ENCODE assay signal across 8 cellular contexts in the genomic region with DNA sequence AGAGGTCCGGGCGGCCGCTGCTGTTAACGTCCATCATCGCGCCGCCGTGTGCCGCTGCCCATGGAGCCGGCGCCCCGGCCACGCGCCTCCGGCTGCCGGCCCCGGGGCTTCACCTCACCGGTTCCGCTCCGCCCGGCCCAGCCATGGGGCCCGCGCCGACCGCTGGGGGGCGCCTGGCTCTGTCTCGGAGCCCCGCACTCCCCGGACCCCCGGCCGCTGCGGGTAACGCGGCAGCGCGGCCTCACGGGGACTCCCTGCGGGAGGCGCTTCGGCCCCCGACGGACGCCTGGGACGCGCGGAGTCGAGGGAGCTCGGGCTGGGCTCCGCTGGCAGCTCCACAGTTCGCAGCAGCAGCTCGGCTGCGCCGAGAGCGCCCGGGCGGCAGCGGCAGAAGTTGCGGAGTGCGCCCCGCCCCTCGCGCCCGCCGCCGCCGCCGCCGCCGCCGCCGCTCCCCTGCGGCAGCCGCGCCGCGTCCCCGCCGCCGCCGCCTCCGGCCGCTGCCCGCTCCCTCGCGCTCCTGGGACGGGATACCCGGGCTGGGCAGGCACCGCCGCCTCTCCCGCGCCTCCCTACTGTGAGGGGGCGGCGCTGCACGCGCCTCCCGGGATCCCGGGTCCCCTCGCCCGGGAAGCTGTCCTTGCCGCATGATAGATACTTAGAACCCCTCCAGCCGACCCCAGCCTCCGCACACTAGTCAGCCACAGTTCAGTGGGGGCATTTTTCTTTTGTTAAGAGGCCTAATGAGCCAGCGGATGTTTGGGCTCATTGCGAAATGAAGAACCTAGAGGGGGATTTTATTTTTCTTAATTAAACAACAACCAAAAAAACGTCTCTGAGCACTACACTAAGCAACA. TPM values are rescaled to one million over a fixed set of nuclear protein-coding genes. Genes with fewer than 3 reads are reported as not detected.
DNase-seq lines count a peak whose midpoint lies in the region; ATAC-seq, FAIRE-seq and TF ChIP-seq lines count a peak whose summit lies in the region.

A gene (minus strand): TSS at position 405 of the 854 bp plus-strand sequence. CDS start 368 bp downstream, at position 37.

- no peaks in the 10 kb centered on the region for H4K20me1 ChIP-seq in HepG2 (ENCODE audit: insufficient read depth, low read length)

- WGBS in HUES64, result under 1% methylated on average over 102 of the region's 105 CpGs
- WGBS in HepG2 (ENCODE audit: low lambda C conversion rate), result 1% methylated on average over 32 of the region's 105 CpGs

- peak; percentile 78 for DNase-seq in DMS53 (lab: John Stamatoyannopoulos, UW)
- DNase-seq in colonic mucosa, result peak; percentile 52
- DNase-seq in HepG2 (ENCODE audit: low spot score), result peak; percentile 16
- DNase-seq in stimulated activated CD4-positive, alpha-beta T cell treated with anti-CD3 and anti-CD28 coated beads, Interleukin-4, amount 100 ng/mL, for 1 hour, result peak; percentile 68
- DNase-seq in NCI-H2029 (lab: John Stamatoyannopoulos, UW), result no peak

- no peak for FAIRE-seq in HepG2 (lab: Jason Lieb, UNC)

- POLR2A ChIA-PET in HepG2 (lab: Yijun Ruan, JAX), result no interaction called here

- peak; percentile 28 for TF ChIP-seq CTCF in colonic mucosa (IDR thresholded peaks at IDR 0.05)
- peak; percentile 63; the same call in 1 of the 2 replicates for TF ChIP-seq CTCF in HepG2 (CRISPR knock-in tag; IDR thresholded peaks at IDR 0.05)

- TF ChIP-seq POLR2A in HepG2 (IDR thresholded peaks at IDR 0.05; ENCODE audit: insufficient read depth in 1 of 2, low read depth in 2 of 2, low read length in 2 of 2), result no peak

- H3K36me3 ChIP-seq in HUES64 (ENCODE audit: insufficient read depth, low read length), result no peaks in the 10 kb centered on the region
- no peaks in the 10 kb centered on the region for H3K36me3 ChIP-seq in colonic mucosa
- no peaks in the 10 kb centered on the region for H3K36me3 ChIP-seq in HepG2 (replicated peaks in 1 of 2; ENCODE audit: control insufficient read depth in 1 of 2, insufficient read depth in 2 of 2, low read length in 2 of 2)

- no TSS peak for BruUV-seq in HepG2 (replicated peaks; lab: Mats Ljungman, UMichigan)

- intact Hi-C loops in colonic mucosa (cut with DNase I) (no loop called here), HepG2 (cut with micrococcal nuclease; ENCODE audit: unreplicated experiment) (no loop called here)

- H3K9ac ChIP-seq in HUES64 (ENCODE audit: low read depth, low read length) (peak within 1 kb of the TSS; percentile 69), colonic mucosa (ENCODE audit: low read depth in 2 of 2, low read length in 2 of 2) (peak within 1 kb of the TSS; percentile 40 to 54), HepG2 (ENCODE audit: insufficient read depth, low read depth, low read length) (peak within 1 kb of the TSS; percentile 31; the same call in 1 of the 2 replicates)

- H3K27ac ChIP-seq in HUES64 (ENCODE audit: low read depth, low read length), result peak within 1 kb of the TSS; percentile 57; the same call in 1 of the 2 replicates
- peak within 1 kb of the TSS; percentile 29 for H3K27ac ChIP-seq in colonic mucosa
- H3K27ac ChIP-seq in HepG2 (ENCODE audit: extremely low read length, insufficient read depth, low read length), result no peak within 1 kb of the TSS

- peak within 1 kb of the TSS; percentile 79 for H3K4me3 ChIP-seq in HUES64 (ENCODE audit: low read length)
- peak within 1 kb of the TSS; percentile 67 for H3K4me3 ChIP-seq in colonic mucosa
- H3K4me3 ChIP-seq in HepG2 (replicated peaks in 1 of 3; ENCODE audit: insufficient read depth in 1 of 3, low read depth in 2 of 3, low read length in 3 of 3), result peak within 1 kb of the TSS; percentile 60 to 76 (median 68)

- TF ChIP-seq EP300 in HepG2 (IDR thresholded peaks at IDR 0.05; ENCODE audit: low read depth in 2 of 2, low read length in 2 of 2), result no peak
- no peak for TF ChIP-seq EP300 in HepG2 (CRISPR knock-in tag; IDR thresholded peaks at IDR 0.05; ENCODE audit: borderline replicate concordance)

- in situ Hi-C loops in HepG2 (cut with HindIII; ENCODE audit: extremely low pct_ligation_motif_present, low pct_unique_long_range_greater_than_20kb), result no loop called here

- peaks cover 56% of the 10 kb centered on the region for H3K27me3 ChIP-seq in HUES64 (ENCODE audit: insufficient read depth, low read length)
- H3K27me3 ChIP-seq in colonic mucosa, result peaks cover 36% of the 10 kb centered on the region
- H3K27me3 ChIP-seq in HepG2 (ENCODE audit: control insufficient read depth in 1 of 2, insufficient read depth in 2 of 2, low read length in 2 of 2), result peaks cover 2 to 43% of the 10 kb centered on the region in 2 experiments

- H3K9me3 ChIP-seq in HUES64 (ENCODE audit: insufficient read depth, low read depth, low read length), result no peaks in the 10 kb centered on the region
- no peaks in the 10 kb centered on the region for H3K9me3 ChIP-seq in colonic mucosa
- no peaks in the 10 kb centered on the region for H3K9me3 ChIP-seq in HepG2 (ENCODE audit: low read length)

- CTCF ChIA-PET in HepG2 (lab: Yijun Ruan, JAX; ENCODE audit: low intra/inter-chr PET ratio, low total read pairs), result no interaction called here

- H3K79me2 ChIP-seq in HepG2 (ENCODE audit: insufficient read depth, low read length), result no peaks in the 10 kb centered on the region

- H3K4me2 ChIP-seq in HepG2 (ENCODE audit: low read depth, low read length), result peak within 1 kb of the TSS; percentile 85

- peak; percentile 10; the same call in 1 of the 2 replicates for TF ChIP-seq RAD21 in HepG2 (CRISPR knock-in tag; IDR thresholded peaks at IDR 0.05)

- H2AFZ ChIP-seq in HepG2 (ENCODE audit: low read length), result no peak within 1 kb of the TSS

- ATAC-seq in GM21360 (IDR thresholded peaks at IDR 0.05; ENCODE audit: unreplicated experiment) (peak; percentile 65), HepG2 (peak; percentile 97)
- ATAC-seq in activated CD4-positive, CD25-positive, alpha-beta regulatory T cell treated with anti-CD3 and anti-CD28 coated beads, Interleukin-2, amount 50 U/mL, for 24 hours, result peak; percentile 82 to 84

- 0 out of 2 replicates have a peak, but pooled peaks cover 12% of the 10 kb centered on the region for H3K4me1 ChIP-seq in HUES64 (ENCODE audit: insufficient read depth, low read length)
- peaks cover 5% of the 10 kb centered on the region for H3K4me1 ChIP-seq in colonic mucosa
- H3K4me1 ChIP-seq in HepG2 (ENCODE audit: insufficient read depth, low read length), result peaks cover 6% of the 10 kb centered on the region; the same call in 1 of the 2 replicates

TF ChIP-seq in HepG2, 621 proteins besides CTCF, POLR2A, EP300 and RAD21 (continues in another document):
- TF ChIP-seq TRIM24 (CRISPR knock-in tag; IDR thresholded peaks at IDR 0.05), result no peak
- no peak for TF ChIP-seq CREM (IDR thresholded peaks at IDR 0.05)
- no peak for TF ChIP-seq CREM (CRISPR knock-in tag; IDR thresholded peaks at IDR 0.05)
- no peak for TF ChIP-seq SOX5 (CRISPR knock-in tag; IDR thresholded peaks at IDR 0.05; ENCODE audit: borderline replicate concordance)
- no peak for TF ChIP-seq TBP (CRISPR knock-in tag; IDR thresholded peaks at IDR 0.05)
- TF ChIP-seq, protein P1, sequence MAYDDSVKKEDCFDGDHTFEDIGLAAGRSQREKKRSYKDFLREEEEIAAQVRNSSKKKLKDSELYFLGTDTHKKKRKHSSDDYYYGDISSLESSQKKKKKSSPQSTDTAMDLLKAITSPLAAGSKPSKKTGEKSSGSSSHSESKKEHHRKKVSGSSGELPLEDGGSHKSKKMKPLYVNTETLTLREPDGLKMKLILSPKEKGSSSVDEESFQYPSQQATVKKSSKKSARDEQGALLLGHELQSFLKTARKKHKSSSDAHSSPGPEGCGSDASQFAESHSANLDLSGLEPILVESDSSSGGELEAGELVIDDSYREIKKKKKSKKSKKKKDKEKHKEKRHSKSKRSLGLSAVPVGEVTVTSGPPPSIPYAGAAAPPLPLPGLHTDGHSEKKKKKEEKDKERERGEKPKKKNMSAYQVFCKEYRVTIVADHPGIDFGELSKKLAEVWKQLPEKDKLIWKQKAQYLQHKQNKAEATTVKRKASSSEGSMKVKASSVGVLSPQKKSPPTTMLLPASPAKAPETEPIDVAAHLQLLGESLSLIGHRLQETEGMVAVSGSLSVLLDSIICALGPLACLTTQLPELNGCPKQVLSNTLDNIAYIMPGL (CRISPR knock-in tag; IDR thresholded peaks at IDR 0.05; ENCODE audit: borderline replicate concordance in 1 of 2, low read depth in 1 of 2), result peak; percentile 85 to 88

RNA-seq across cellular contexts. Expression of the gene that starts here (rescaled TPM):
- 25.9 TPM for polyA plus RNA-seq in HUES64 (2013, experiment 1 of 2)
- 27.0 TPM for polyA plus RNA-seq in HUES64 (2013, experiment 2 of 2)
- total RNA-seq in colonic mucosa, result under 1 TPM; 0.07 to 0.29 TPM
- total RNA-seq in HepG2 (2016; rRNA removed; fragmentation: Illumina TruSeq; extraction: Trizol), result 0.04 TPM in 1 of 2 replicates, not detected in the other
- not detected in 2 replicates for total RNA-seq in HepG2 (2016; cell fraction: cytosol; rRNA removed; fragmentation: Illumina TruSeq; extraction: Trizol; ENCODE audit: low read depth)
- total RNA-seq in HepG2 (2016; cell fraction: insoluble cytoplasmic fraction; rRNA removed; fragmentation: Illumina TruSeq; extraction: Trizol), result 0.04 TPM in 1 of 2 replicates, not detected in the other
- total RNA-seq in HepG2 (2016; cell fraction: membrane; rRNA removed; fragmentation: Illumina TruSeq; extraction: Trizol), result 0.06 TPM in 1 of 2 replicates, not detected in the other
- total RNA-seq in HepG2 (2016; cell fraction: nucleus; rRNA removed; fragmentation: Illumina TruSeq; extraction: Trizol), result not detected in 2 replicates
- polyA plus RNA-seq in HepG2 (2011; rRNA removed), result 0.09 TPM in 1 of 2 replicates, not detected in the other
- polyA plus RNA-seq in HepG2 (2011; cell fraction: cytosol; rRNA removed), result 0.03 and 0.04 TPM in 2 replicates
- not detected in 2 replicates for polyA plus RNA-seq in HepG2 (2011; cell fraction: nucleus; rRNA removed)
- polyA plus RNA-seq in HepG2 (2012), result not detected in 2 replicates
- polyA plus RNA-seq in HepG2 (2016; cell fraction: cytosol; fragmentation: Illumina TruSeq; extraction: Trizol; ENCODE audit: low read depth), result not detected in 2 replicates
- polyA plus RNA-seq in HepG2 (2016; cell fraction: insoluble cytoplasmic fraction; fragmentation: Illumina TruSeq; extraction: Trizol; ENCODE audit: low read depth), result not detected in 2 replicates
- polyA plus RNA-seq in HepG2 (2016; cell fraction: membrane; fragmentation: Illumina TruSeq; extraction: Trizol; ENCODE audit: low read depth), result 0.07 TPM in 1 of 2 replicates, not detected in the other
- polyA plus RNA-seq in HepG2 (2016; cell fraction: nucleus; fragmentation: Illumina TruSeq; extraction: Trizol; ENCODE audit: insufficient read depth, low read depth), result not detected in 2 replicates
- 0.04 and 0.28 TPM in 2 replicates for polyA minus RNA-seq in HepG2 (2011; rRNA and poly(A)+ RNA removed; ENCODE audit: low replicate concordance)
- polyA minus RNA-seq in HepG2 (2011; cell fraction: cytosol; rRNA and poly(A)+ RNA removed), result not detected in 2 replicates
- not detected in 2 replicates for polyA minus RNA-seq in HepG2 (2011; cell fraction: nucleus; rRNA and poly(A)+ RNA removed)

Comparison
In these comparisons a context has a peak if more than half of its experiments do, and no peak if none do; other contexts are left out.
1. Peak in DNase-seq, H3K4me3 ChIP-seq, H3K27ac ChIP-seq and H3K9ac ChIP-seq in colonic mucosa; RNA of the gene not detected or under 1 TPM.
2. Peak in DNase-seq, ATAC-seq, H3K4me3 ChIP-seq, H3K9ac ChIP-seq and H3K4me2 ChIP-seq in HepG2; RNA of the gene not detected or under 1 TPM.